ENCODE assay signal across 1 cellular context in the genomic region with DNA sequence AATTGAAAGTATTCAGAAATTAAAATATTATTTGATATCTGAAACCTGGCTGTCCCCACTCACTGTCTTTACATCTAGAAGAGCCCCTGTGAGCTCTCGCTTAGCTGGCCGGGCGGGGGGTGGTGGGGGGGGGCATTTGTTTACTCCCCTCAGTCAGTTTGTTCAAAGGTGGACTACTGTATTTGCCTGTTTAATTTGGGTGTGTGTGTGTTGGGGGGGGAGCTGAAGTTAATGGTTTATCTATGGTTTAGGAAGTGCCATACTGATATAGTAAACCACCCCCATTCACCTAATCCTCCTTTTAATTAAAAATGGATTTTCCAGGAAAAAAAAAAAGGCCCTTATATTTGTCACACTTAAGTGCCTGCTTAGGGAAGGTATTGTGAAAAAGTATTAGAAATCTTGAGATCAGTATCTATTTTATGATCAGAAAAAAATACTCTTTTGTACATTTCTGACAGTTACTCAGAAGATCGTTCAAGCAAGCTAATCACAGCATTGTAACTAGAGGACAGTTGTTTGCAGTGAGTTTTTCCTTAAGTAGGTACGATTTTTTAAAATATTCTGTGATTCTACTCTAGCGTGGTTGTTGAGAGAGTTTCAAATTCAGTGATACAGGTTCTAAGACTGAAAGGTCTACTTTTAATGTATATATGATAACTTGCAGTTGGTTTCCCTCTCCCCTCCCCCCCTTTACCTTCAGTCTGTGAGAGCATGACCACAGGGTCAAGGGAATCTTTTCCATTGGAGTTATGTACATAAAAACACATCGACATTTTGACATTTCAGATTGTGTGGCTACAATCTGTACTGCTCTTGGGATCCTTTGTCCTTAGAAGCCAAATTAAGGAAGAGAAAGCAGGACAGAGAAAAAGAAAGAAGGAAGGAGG.
A peak's percentile ranks its signal among the peaks of the same experiment; 100 is the strongest.
TF ChIP-seq lines count a peak whose summit lies in the region.

No MANE protein-coding gene starts in this region.

TF ChIP-seq in HepG2, 621 proteins besides CTCF, POLR2A, EP300 and RAD21 (continued from another document and continues in another):
- TF ChIP-seq, protein P1, sequence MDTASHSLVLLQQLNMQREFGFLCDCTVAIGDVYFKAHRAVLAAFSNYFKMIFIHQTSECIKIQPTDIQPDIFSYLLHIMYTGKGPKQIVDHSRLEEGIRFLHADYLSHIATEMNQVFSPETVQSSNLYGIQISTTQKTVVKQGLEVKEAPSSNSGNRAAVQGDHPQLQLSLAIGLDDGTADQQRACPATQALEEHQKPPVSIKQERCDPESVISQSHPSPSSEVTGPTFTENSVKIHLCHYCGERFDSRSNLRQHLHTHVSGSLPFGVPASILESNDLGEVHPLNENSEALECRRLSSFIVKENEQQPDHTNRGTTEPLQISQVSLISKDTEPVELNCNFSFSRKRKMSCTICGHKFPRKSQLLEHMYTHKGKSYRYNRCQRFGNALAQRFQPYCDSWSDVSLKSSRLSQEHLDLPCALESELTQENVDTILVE (CRISPR knock-in tag; IDR thresholded peaks at IDR 0.05) = no peak
- TF ChIP-seq NR2F1 (CRISPR knock-in tag; IDR thresholded peaks at IDR 0.05) (peak; percentile 55 to 81; a peak in 3 of 4 replicates), IRX3 (CRISPR knock-in tag; IDR thresholded peaks at IDR 0.05; ENCODE audit: borderline replicate concordance, low read depth) (no peak), TCF7 (IDR thresholded peaks at IDR 0.05; ENCODE audit: low read depth) (peak; percentile 36; the same call in 1 of the 2 replicates), SAP130 (CRISPR knock-in tag; IDR thresholded peaks at IDR 0.05; ENCODE audit: low read depth) (peak; percentile 71), KDM1A (CRISPR knock-in tag; IDR thresholded peaks at IDR 0.05) (no peak), ZNF678 (CRISPR knock-in tag; IDR thresholded peaks at IDR 0.05) (no peak), NR2F6 (IDR thresholded peaks at IDR 0.05) (peak; percentile 85), NR2F6 (CRISPR knock-in tag; IDR thresholded peaks at IDR 0.05) (peak; percentile 88), ZFAT (CRISPR knock-in tag; conservative IDR thresholded peaks at IDR 0.05) (no peak), MIER3 (CRISPR knock-in tag; IDR thresholded peaks at IDR 0.05; ENCODE audit: borderline replicate concordance) (peak; percentile 46; the same call in 1 of the 2 replicates), ZNF232 (CRISPR knock-in tag; IDR thresholded peaks at IDR 0.05; ENCODE audit: borderline replicate concordance) (no peak), ATF1 (CRISPR knock-in tag; IDR thresholded peaks at IDR 0.05) (no peak), ZNF710 (CRISPR knock-in tag; IDR thresholded peaks at IDR 0.05; ENCODE audit: borderline replicate concordance) (no peak), NR2C2 (CRISPR knock-in tag; IDR thresholded peaks at IDR 0.05; ENCODE audit: borderline replicate concordance) (0 out of 2 replicates have a peak, but pooled peaks have one; percentile 44), ZNF619 (CRISPR knock-in tag; IDR thresholded peaks at IDR 0.05) (no peak), IKZF4 (CRISPR knock-in tag; IDR thresholded peaks at IDR 0.05; ENCODE audit: borderline replicate concordance, low read depth, not compliant biosample characterization) (no peak), REST (IDR thresholded peaks at IDR 0.05; ENCODE audit: borderline replicate concordance in 1 of 2, low read depth in 1 of 2, low read length in 2 of 2) (peak in 1 of 2 experiments; percentile 21; a peak in 1 of 4 replicates), ZSCAN20 (CRISPR knock-in tag; IDR thresholded peaks at IDR 0.05; ENCODE audit: borderline replicate concordance) (no peak), MTA3 (CRISPR knock-in tag; IDR thresholded peaks at IDR 0.05) (no peak), XRCC5 (optimal IDR thresholded peaks at IDR 0.05; ENCODE audit: low read length) (no peak), RBM39 (IDR thresholded peaks at IDR 0.05; ENCODE audit: low read depth, low read length, poor library complexity, severe bottlenecking) (no peak), HCFC1 (IDR thresholded peaks at IDR 0.05; ENCODE audit: low read depth, low read length) (no peak), MYNN (CRISPR knock-in tag; IDR thresholded peaks at IDR 0.05; ENCODE audit: low read depth) (no peak), MEIS2 (CRISPR knock-in tag; IDR thresholded peaks at IDR 0.05) (no peak), SMYD3 (CRISPR knock-in tag; IDR thresholded peaks at IDR 0.05) (no peak), ETV6 (CRISPR knock-in tag; conservative IDR thresholded peaks at IDR 0.05) (no peak), ZSCAN9 (CRISPR knock-in tag; IDR thresholded peaks at IDR 0.05; ENCODE audit: borderline replicate concordance) (no peak), SRSF4 (IDR thresholded peaks at IDR 0.05; ENCODE audit: low read depth, low read length, poor library complexity, severe bottlenecking) (no peak), ZNF230 (CRISPR knock-in tag; IDR thresholded peaks at IDR 0.05) (no peak), SUZ12 (IDR thresholded peaks at IDR 0.05; ENCODE audit: low read depth, low read length) (no peak), ZNF382 (CRISPR knock-in tag; IDR thresholded peaks at IDR 0.05; ENCODE audit: borderline replicate concordance) (no peak), SRSF1 (optimal IDR thresholded peaks at IDR 0.05; ENCODE audit: low read depth, low read length) (peak; percentile 45), DNMT3B (CRISPR knock-in tag; conservative IDR thresholded peaks at IDR 0.05) (no peak), ZFP36L2 (CRISPR knock-in tag; IDR thresholded peaks at IDR 0.05) (no peak), ZNF567 (CRISPR knock-in tag; IDR thresholded peaks at IDR 0.05; ENCODE audit: borderline replicate concordance) (no peak), KDM2A (CRISPR knock-in tag; IDR thresholded peaks at IDR 0.05; ENCODE audit: borderline replicate concordance, low read depth) (no peak), POLR2AphosphoS2 (IDR thresholded peaks at IDR 0.05; ENCODE audit: low read depth, low read length) (no peak), FOXA1 (IDR thresholded peaks at IDR 0.05) (no peak), FOXA1 (CRISPR knock-in tag; IDR thresholded peaks at IDR 0.05) (peak; percentile 51; the same call in 1 of the 2 replicates), SMC3 (IDR thresholded peaks at IDR 0.05; ENCODE audit: low read length) (no peak), ZNF816 (CRISPR knock-in tag; IDR thresholded peaks at IDR 0.05; ENCODE audit: borderline replicate concordance) (no peak), ZNF138 (CRISPR knock-in tag; IDR thresholded peaks at IDR 0.05; ENCODE audit: low read depth) (no peak), KMT2B (CRISPR knock-in tag; IDR thresholded peaks at IDR 0.05) (0 out of 2 replicates have a peak, but pooled peaks have one; percentile 20), SOX5 (CRISPR knock-in tag; IDR thresholded peaks at IDR 0.05; ENCODE audit: borderline replicate concordance) (peak; percentile 57; the same call in 1 of the 2 replicates)
- TF ChIP-seq, protein P2, sequence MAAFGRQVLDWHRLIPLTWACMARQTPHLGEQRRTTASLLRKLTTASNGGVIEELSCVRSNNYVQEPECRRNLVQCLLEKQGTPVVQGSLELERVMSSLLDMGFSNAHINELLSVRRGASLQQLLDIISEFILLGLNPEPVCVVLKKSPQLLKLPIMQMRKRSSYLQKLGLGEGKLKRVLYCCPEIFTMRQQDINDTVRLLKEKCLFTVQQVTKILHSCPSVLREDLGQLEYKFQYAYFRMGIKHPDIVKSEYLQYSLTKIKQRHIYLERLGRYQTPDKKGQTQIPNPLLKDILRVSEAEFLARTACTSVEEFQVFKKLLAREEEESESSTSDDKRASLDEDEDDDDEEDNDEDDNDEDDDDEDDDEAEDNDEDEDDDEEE (CRISPR knock-in tag; IDR thresholded peaks at IDR 0.05) = no peak
- TF ChIP-seq, protein P3, sequence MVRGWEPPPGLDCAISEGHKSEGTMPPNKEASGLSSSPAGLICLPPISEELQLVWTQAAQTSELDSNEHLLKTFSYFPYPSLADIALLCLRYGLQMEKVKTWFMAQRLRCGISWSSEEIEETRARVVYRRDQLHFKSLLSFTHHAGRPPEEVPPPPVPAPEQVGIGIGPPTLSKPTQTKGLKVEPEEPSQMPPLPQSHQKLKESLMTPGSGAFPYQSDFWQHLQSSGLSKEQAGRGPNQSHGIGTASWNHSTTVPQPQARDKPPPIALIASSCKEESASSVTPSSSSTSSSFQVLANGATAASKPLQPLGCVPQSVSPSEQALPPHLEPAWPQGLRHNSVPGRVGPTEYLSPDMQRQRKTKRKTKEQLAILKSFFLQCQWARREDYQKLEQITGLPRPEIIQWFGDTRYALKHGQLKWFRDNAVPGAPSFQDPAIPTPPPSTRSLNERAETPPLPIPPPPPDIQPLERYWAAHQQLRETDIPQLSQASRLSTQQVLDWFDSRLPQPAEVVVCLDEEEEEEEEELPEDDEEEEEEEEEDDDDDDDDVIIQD (CRISPR knock-in tag; IDR thresholded peaks at IDR 0.05; ENCODE audit: low read depth) = 0 out of 2 replicates have a peak, but pooled peaks have one; percentile 14
- TF ChIP-seq, protein P4, sequence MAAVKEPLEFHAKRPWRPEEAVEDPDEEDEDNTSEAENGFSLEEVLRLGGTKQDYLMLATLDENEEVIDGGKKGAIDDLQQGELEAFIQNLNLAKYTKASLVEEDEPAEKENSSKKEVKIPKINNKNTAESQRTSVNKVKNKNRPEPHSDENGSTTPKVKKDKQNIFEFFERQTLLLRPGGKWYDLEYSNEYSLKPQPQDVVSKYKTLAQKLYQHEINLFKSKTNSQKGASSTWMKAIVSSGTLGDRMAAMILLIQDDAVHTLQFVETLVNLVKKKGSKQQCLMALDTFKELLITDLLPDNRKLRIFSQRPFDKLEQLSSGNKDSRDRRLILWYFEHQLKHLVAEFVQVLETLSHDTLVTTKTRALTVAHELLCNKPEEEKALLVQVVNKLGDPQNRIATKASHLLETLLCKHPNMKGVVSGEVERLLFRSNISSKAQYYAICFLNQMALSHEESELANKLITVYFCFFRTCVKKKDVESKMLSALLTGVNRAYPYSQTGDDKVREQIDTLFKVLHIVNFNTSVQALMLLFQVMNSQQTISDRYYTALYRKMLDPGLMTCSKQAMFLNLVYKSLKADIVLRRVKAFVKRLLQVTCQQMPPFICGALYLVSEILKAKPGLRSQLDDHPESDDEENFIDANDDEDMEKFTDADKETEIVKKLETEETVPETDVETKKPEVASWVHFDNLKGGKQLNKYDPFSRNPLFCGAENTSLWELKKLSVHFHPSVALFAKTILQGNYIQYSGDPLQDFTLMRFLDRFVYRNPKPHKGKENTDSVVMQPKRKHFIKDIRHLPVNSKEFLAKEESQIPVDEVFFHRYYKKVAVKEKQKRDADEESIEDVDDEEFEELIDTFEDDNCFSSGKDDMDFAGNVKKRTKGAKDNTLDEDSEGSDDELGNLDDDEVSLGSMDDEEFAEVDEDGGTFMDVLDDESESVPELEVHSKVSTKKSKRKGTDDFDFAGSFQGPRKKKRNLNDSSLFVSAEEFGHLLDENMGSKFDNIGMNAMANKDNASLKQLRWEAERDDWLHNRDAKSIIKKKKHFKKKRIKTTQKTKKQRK (IDR thresholded peaks at IDR 0.05; ENCODE audit: low read length) = no peak
- TF ChIP-seq, protein P5, sequence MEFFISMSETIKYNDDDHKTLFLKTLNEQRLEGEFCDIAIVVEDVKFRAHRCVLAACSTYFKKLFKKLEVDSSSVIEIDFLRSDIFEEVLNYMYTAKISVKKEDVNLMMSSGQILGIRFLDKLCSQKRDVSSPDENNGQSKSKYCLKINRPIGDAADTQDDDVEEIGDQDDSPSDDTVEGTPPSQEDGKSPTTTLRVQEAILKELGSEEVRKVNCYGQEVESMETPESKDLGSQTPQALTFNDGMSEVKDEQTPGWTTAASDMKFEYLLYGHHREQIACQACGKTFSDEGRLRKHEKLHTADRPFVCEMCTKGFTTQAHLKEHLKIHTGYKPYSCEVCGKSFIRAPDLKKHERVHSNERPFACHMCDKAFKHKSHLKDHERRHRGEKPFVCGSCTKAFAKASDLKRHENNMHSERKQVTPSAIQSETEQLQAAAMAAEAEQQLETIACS (CRISPR knock-in tag; IDR thresholded peaks at IDR 0.05) = no peak
- TF ChIP-seq, protein P6, sequence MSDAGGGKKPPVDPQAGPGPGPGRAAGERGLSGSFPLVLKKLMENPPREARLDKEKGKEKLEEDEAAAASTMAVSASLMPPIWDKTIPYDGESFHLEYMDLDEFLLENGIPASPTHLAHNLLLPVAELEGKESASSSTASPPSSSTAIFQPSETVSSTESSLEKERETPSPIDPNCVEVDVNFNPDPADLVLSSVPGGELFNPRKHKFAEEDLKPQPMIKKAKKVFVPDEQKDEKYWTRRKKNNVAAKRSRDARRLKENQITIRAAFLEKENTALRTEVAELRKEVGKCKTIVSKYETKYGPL (CRISPR knock-in tag; IDR thresholded peaks at IDR 0.05) = no peak
- TF ChIP-seq, protein P7, sequence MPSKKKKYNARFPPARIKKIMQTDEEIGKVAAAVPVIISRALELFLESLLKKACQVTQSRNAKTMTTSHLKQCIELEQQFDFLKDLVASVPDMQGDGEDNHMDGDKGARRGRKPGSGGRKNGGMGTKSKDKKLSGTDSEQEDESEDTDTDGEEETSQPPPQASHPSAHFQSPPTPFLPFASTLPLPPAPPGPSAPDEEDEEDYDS (CRISPR knock-in tag; IDR thresholded peaks at IDR 0.05) = no peak
